Comparison of ENCODE assay signal across 8 cellular contexts in genomic region chr19:45443462-45444317, GRCh38. TPM values are rescaled to one million over a fixed set of nuclear protein-coding genes. Genes with fewer than 3 reads are reported as not detected.
A peak's percentile ranks its signal among the peaks of the same experiment; 100 is the strongest.
DNase-seq lines count a peak whose midpoint lies in the region; ATAC-seq and TF ChIP-seq lines count a peak whose summit lies in the region.

No MANE protein-coding gene starts in this region.

- POLR2A ChIA-PET in AG04449 (lab: Yijun Ruan, JAX), result interaction anchor here (1.0 kb wide), 1 partner anchor 12 kb away, joined by 3 read pairs; no protein-coding TSS in a partner anchor

- H3K9me3 Mint-ChIP-seq in endothelial cell (ENCODE audit: unreplicated experiment), result no peaks in the 10 kb centered on the region

- peak overlapping the region; percentile 99 for H3K27ac Mint-ChIP-seq in endothelial cell (ENCODE audit: unreplicated experiment)

- H3K36me3 Mint-ChIP-seq in endothelial cell (ENCODE audit: low read depth, unreplicated experiment), result peaks cover 9% of the 10 kb centered on the region

- peaks cover 46% of the 10 kb centered on the region for H3K4me1 Mint-ChIP-seq in endothelial cell (ENCODE audit: unreplicated experiment)

- in situ Hi-C loops in GM13976 (cut with MboI; ENCODE audit: low sequenced_read_pairs, unreplicated experiment), result no loop called here

- CTCF ChIA-PET in AG04449 (lab: Yijun Ruan, JAX), result interaction anchor here (4.2 to 17.3 kb wide), 3 partner anchors 13 to 42 kb away, joined by 29 to 773 read pairs (median 206); partner anchors contain the start of gene FOSB

- no peak for DNase-seq in AG04449 (ENCODE audit: low read depth, low spot score)
- peak; percentile 73 for DNase-seq in GM13976 (ENCODE audit: low spot score)
- DNase-seq in NCI-H2227 (lab: John Stamatoyannopoulos, UW; ENCODE audit: unreplicated experiment), result peak; percentile 85
- peak; percentile 78 for DNase-seq in activated CD8-positive, alpha-beta memory T cell treated with anti-CD3 and anti-CD28 coated beads for 24 hours
- DNase-seq in endothelial cell (ENCODE audit: low spot score), result peak; percentile 99
- peak; percentile 88 for DNase-seq in medulla oblongata (ENCODE audit: extremely low spot score)
- DNase-seq in stimulated activated CD8-positive, alpha-beta memory T cell treated with anti-CD3 and anti-CD28 coated beads, Interleukin-4, amount 100 ng/mL, for 48 hours, result peak; percentile 73

- peak overlapping the region; percentile 89 for H3K4me3 Mint-ChIP-seq in endothelial cell (ENCODE audit: unreplicated experiment)

- no peak for TF ChIP-seq CTCF in AG04449 (IDR thresholded peaks at IDR 0.05; ENCODE audit: insufficient read depth, low read length, missing control alignments)
- no peak for TF ChIP-seq CTCF in GM13976 (IDR thresholded peaks at IDR 0.05; ENCODE audit: borderline replicate concordance, control extremely low read depth, extremely low read depth, insufficient read depth, missing control alignments)
- TF ChIP-seq CTCF in endothelial cell (IDR thresholded peaks at IDR 0.05; ENCODE audit: unreplicated experiment), result no peak

- ATAC-seq in HG02870 (IDR thresholded peaks at IDR 0.05; ENCODE audit: unreplicated experiment), result no peak

- H3K4me3 ChIP-seq in AG04449 (ENCODE audit: low read depth, low read length), result peak overlapping the region; percentile 59

- peaks cover 30% of the 10 kb centered on the region for H3K27me3 Mint-ChIP-seq in endothelial cell (ENCODE audit: unreplicated experiment)

RNA-seq across cellular contexts. Expression of gene ERCC1, which starts 20.0 kb away (rescaled TPM):
- total RNA-seq in endothelial cell (ENCODE audit: unreplicated experiment), result 62.8 TPM

RNA-seq across cellular contexts. Expression of gene FOSB, which starts 24.1 kb away (rescaled TPM):
- 64.2 TPM for total RNA-seq in endothelial cell (ENCODE audit: unreplicated experiment)

RNA-seq across cellular contexts. Expression of gene POLR1G, which starts 37.2 kb away (rescaled TPM):
- 4.4 TPM for total RNA-seq in endothelial cell (ENCODE audit: unreplicated experiment)

RNA-seq across cellular contexts. Expression of gene PPP1R13L, which starts 38.8 kb away (rescaled TPM):
- 13.2 TPM for total RNA-seq in endothelial cell (ENCODE audit: unreplicated experiment)

RNA-seq across cellular contexts. Expression of gene RTN2, which starts 53.2 kb away (rescaled TPM):
- 25.3 TPM for total RNA-seq in endothelial cell (ENCODE audit: unreplicated experiment)
